8 cellular contexts compared by ENCODE assay signal in genomic region chr6:18997375-18997826, GRCh38.
DNase-seq lines count a peak whose midpoint lies in the region; ATAC-seq and TF ChIP-seq lines count a peak whose summit lies in the region.

No MANE protein-coding gene starts in this region.

- TF ChIP-seq CTCF in AG09309 (IDR thresholded peaks at IDR 0.05; ENCODE audit: control insufficient read depth, insufficient read depth, low read depth, low read length, missing control alignments): peak; percentile 70
- TF ChIP-seq CTCF in brain (conservative IDR thresholded peaks at IDR 0.05): peak; percentile 31 to 60
- peak; percentile 47 to 68 (median 60) for TF ChIP-seq CTCF in right lobe of liver (IDR thresholded peaks at IDR 0.05)

- H3K9me3 Mint-ChIP-seq in brain: peaks cover 31 to 52% (median 41%) of the 10 kb centered on the region in 5 experiments
- no peaks in the 10 kb centered on the region for H3K9me3 Mint-ChIP-seq in activated naive CD4-positive, alpha-beta T cell treated with anti-CD3 and anti-CD28 coated beads, Interleukin-2, amount 10 ng/mL, durations not matched to agents 7 days and 5 days

- peaks cover 21% of the 10 kb centered on the region for H3K36me3 Mint-ChIP-seq in brain
- H3K36me3 Mint-ChIP-seq in activated naive CD4-positive, alpha-beta T cell treated with anti-CD3 and anti-CD28 coated beads, Interleukin-2, amount 10 ng/mL, durations not matched to agents 7 days and 5 days: no peaks in the 10 kb centered on the region

- no peaks in the 10 kb centered on the region for H3K27me3 ChIP-seq in right lobe of liver

- H3K27ac ChIP-seq in right lobe of liver: no peak overlapping the region

- H3K27ac Mint-ChIP-seq in brain: peak overlapping the region in 1 of 5 experiments; percentile 20
- H3K27ac Mint-ChIP-seq in activated naive CD4-positive, alpha-beta T cell treated with anti-CD3 and anti-CD28 coated beads, Interleukin-2, amount 10 ng/mL, durations not matched to agents 7 days and 5 days: no peak overlapping the region

- DNase-seq in AG09309 (ENCODE audit: low read depth) (peak; percentile 23), NCI-H2029 (lab: John Stamatoyannopoulos, UW) (peak; percentile 91), right lobe of liver (no peak)
- DNase-seq in activated naive CD4-positive, alpha-beta T cell treated with anti-CD3 and anti-CD28 coated beads, Interleukin-2, amount 10 ng/mL, durations not matched to agents 7 days and 5 days: no peak
- no peak for DNase-seq in activated effector memory CD4-positive, alpha-beta T cell treated with Interleukin-2 at 50 U/mL for 16 hours

- H3K4me1 Mint-ChIP-seq in brain: peaks cover 7% of the 10 kb centered on the region
- H3K4me1 Mint-ChIP-seq in activated naive CD4-positive, alpha-beta T cell treated with anti-CD3 and anti-CD28 coated beads, Interleukin-2, amount 10 ng/mL, durations not matched to agents 7 days and 5 days: no peaks in the 10 kb centered on the region

- no peak overlapping the region for H3K4me3 ChIP-seq in AG09309 (ENCODE audit: control insufficient read depth, low read depth, low read length)
- no peak overlapping the region for H3K4me3 ChIP-seq in right lobe of liver

- H3K27me3 Mint-ChIP-seq in brain: no peaks in the 10 kb centered on the region
- H3K27me3 Mint-ChIP-seq in activated naive CD4-positive, alpha-beta T cell treated with anti-CD3 and anti-CD28 coated beads, Interleukin-2, amount 10 ng/mL, durations not matched to agents 7 days and 5 days: no peaks in the 10 kb centered on the region

- peak; percentile 97 for ATAC-seq in GM18505 (IDR thresholded peaks at IDR 0.05; ENCODE audit: unreplicated experiment)
- peak; percentile 89 for ATAC-seq in HG02884 (IDR thresholded peaks at IDR 0.05; ENCODE audit: unreplicated experiment)
- peak; percentile 91 to 98 (median 97) for ATAC-seq in right lobe of liver

- TF ChIP-seq POLR2A in GM18505 (IDR thresholded peaks at IDR 0.05; ENCODE audit: borderline replicate concordance, extremely low read depth, insufficient read depth, insufficient read length) (no peak), right lobe of liver (IDR thresholded peaks at IDR 0.05) (no peak)

- no peaks in the 10 kb centered on the region for H3K4me1 ChIP-seq in right lobe of liver

- H3K36me3 ChIP-seq in right lobe of liver: no peaks in the 10 kb centered on the region

- no peaks in the 10 kb centered on the region for H3K9me3 ChIP-seq in right lobe of liver

- no peak overlapping the region for H3K4me3 Mint-ChIP-seq in brain
- no peak overlapping the region for H3K4me3 Mint-ChIP-seq in activated naive CD4-positive, alpha-beta T cell treated with anti-CD3 and anti-CD28 coated beads, Interleukin-2, amount 10 ng/mL, durations not matched to agents 7 days and 5 days

- CTCF ChIA-PET in activated naive CD4-positive, alpha-beta T cell treated with anti-CD3 and anti-CD28 coated beads, Interleukin-2, amount 10 ng/mL, durations not matched to agents 7 days and 5 days (lab: Charles Lee): no interaction called here

- intact Hi-C loops in right lobe of liver (cut with DNase I): no loop called here

- 3% methylated on average over 2 of the region's 2 CpGs for WGBS in right lobe of liver (ENCODE audit: insufficient coverage, low coverage, low lambda C conversion rate, missing lambda C conversion rate)

Comparison
In these comparisons a context has a peak if more than half of its experiments do, and no peak if none do; other contexts are left out.
1. DNase-seq: peak in AG09309 (single experiment) and NCI-H2029 (single experiment); none in right lobe of liver (0 of 3), activated naive CD4-positive, alpha-beta T cell treated with anti-CD3 and anti-CD28 coated beads, Interleukin-2, amount 10 ng/mL, durations not matched to agents 7 days and 5 days (single experiment) and activated effector memory CD4-positive, alpha-beta T cell treated with Interleukin-2 at 50 U/mL for 16 hours (single experiment).
2. Peak in every context shown above with its lines, with median percentiles within 50 percentile points of each other: CTCF ChIP-seq and ATAC-seq.